8 cellular contexts compared by ENCODE assay signal in the genomic region with DNA sequence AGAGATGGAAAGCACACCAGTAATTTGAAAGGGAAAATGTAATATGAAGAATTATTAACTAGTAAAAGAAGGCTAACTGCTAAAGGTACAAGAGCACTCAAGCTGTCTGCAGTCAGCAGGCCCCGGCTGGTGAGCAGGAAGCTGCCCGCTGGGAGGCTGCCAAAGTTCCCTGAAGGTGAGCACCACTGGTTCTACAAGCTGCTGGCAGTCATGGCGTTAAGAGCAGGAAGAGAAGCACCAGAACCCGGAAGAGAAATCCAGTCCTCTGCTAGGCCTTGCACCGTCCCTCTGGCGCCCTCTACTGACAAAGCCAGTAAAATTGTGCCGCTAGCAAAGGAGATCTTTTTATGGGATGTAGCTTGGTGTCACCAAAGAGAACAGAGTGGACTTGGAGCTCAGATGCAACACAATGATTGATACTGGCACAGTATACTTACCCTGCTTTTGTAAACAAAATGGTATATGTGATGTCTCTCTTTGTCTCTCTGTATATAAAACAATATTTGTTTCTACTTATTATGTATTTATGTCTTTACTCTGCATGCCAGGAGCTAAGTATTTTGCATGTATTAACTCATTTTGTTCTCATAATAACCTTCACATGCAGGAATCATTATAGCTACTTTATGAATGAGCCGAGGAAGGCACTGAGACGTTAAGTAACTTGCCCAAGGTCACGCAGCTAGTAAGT. TPM values are rescaled to one million over a fixed set of nuclear protein-coding genes. Genes with fewer than 3 reads are reported as not detected.
DNase-seq lines count a peak whose midpoint lies in the region; ATAC-seq and TF ChIP-seq lines count a peak whose summit lies in the region.

No MANE protein-coding gene starts in this region.

- DNase-seq in AG09309 (ENCODE audit: low read depth) (peak; percentile 81), NCI-H226 (peak; percentile 74), caudate nucleus (lab: John Stamatoyannopoulos, UW) (peak in 47 of 61 donors; percentile 1 to 77 (median 31)), kidney epithelial cell (ENCODE audit: low read depth) (peak; percentile 77)
- DNase-seq in stimulated activated CD4-positive, alpha-beta T cell treated with anti-CD3 and anti-CD28 coated beads, Interleukin-1b, Interleukin-23, amount 100 ng/mL, for 4 hours (ENCODE audit: low read depth in 2 of 2): peak; percentile 75 to 93

- H3K27me3 ChIP-seq in kidney epithelial cell (ENCODE audit: control insufficient read depth, insufficient read depth, low read length): no peaks in the 10 kb centered on the region

- ATAC-seq in GM18870 (IDR thresholded peaks at IDR 0.05; ENCODE audit: unreplicated experiment) (peak; percentile 42), HG03159 (IDR thresholded peaks at IDR 0.05; ENCODE audit: unreplicated experiment) (peak; percentile 53)

- H3K36me3 ChIP-seq in kidney epithelial cell (ENCODE audit: control insufficient read depth, insufficient read depth, low read length): no peaks in the 10 kb centered on the region

- no peak overlapping the region for H3K27ac ChIP-seq in caudate nucleus (ENCODE audit: low read depth, low read length)

- H3K4me3 ChIP-seq in AG09309 (ENCODE audit: control insufficient read depth, low read depth, low read length): no peak overlapping the region
- peak overlapping the region; percentile 22; the same call in 1 of the 2 replicates for H3K4me3 ChIP-seq in WI38 (ENCODE audit: low read depth, low read length)
- no peak overlapping the region for H3K4me3 ChIP-seq in kidney epithelial cell (ENCODE audit: low read depth, low read length)

- TF ChIP-seq CTCF in AG09309 (IDR thresholded peaks at IDR 0.05; ENCODE audit: control insufficient read depth, insufficient read depth, low read depth, low read length, missing control alignments) (peak; percentile 94), WI38 (IDR thresholded peaks at IDR 0.05; ENCODE audit: low read depth, low read length) (peak; percentile 90), kidney epithelial cell (IDR thresholded peaks at IDR 0.05; ENCODE audit: insufficient read depth, low read length, poor library complexity, severe bottlenecking) (peak; percentile 94)

RNA-seq across cellular contexts. Expression of a gene that starts 28.1 kb away (rescaled TPM):
- total RNA-seq in kidney epithelial cell: 13.9 and 14.2 TPM in 2 replicates

RNA-seq across cellular contexts. Expression of a gene that starts 49.3 kb away (rescaled TPM):
- 1.5 and 2.5 TPM in 2 replicates for total RNA-seq in kidney epithelial cell

Comparison
In these comparisons a context has a peak if more than half of its experiments do, and no peak if none do; other contexts are left out.
1. DNase-seq: peak in every context shown above with its lines; median percentile 84 in stimulated activated CD4-positive, alpha-beta T cell treated with anti-CD3 and anti-CD28 coated beads, Interleukin-1b, Interleukin-23, amount 100 ng/mL, for 4 hours; 81 in AG09309; 77 in kidney epithelial cell; 74 in NCI-H226; 31 in caudate nucleus.